8 cellular contexts compared by ENCODE assay signal in genomic region chr10:31133628-31134302, GRCh38.
DNase-seq lines count a peak whose midpoint lies in the region; ATAC-seq and TF ChIP-seq lines count a peak whose summit lies in the region.

No MANE protein-coding gene starts in this region.

- peak overlapping the region; percentile 92 for H3K18ac ChIP-seq in IMR-90 (ENCODE audit: low read depth, low read length)

- no TSS peak for BruUV-seq in IMR-90 (replicated peaks; lab: Mats Ljungman, UMichigan)

- H3K27ac ChIP-seq in IMR-90 (ENCODE audit: insufficient read depth, low read length) (peak overlapping the region; percentile 100), SU-DHL-6 (ENCODE audit: low read depth, low read length) (no peak overlapping the region)

- H2BK20ac ChIP-seq in IMR-90 (ENCODE audit: low read depth, low read length): peak overlapping the region; percentile 93

- H4K91ac ChIP-seq in IMR-90 (ENCODE audit: insufficient read depth, low read depth, low read length): peak overlapping the region; percentile 98

- CTCF ChIA-PET in IMR-90 (lab: Yijun Ruan, JAX): interaction anchor here (1.2 kb wide), 1 partner anchor 381 kb away, joined by 3 read pairs; no protein-coding TSS in a partner anchor

- H3K9me1 ChIP-seq in IMR-90 (ENCODE audit: insufficient read depth, low read length): peaks cover 25% of the 10 kb centered on the region

- H2BK15ac ChIP-seq in IMR-90 (ENCODE audit: low read depth, low read length): peak overlapping the region; percentile 99; the same call in 2 of the 3 replicates

- peak; percentile 48 for ATAC-seq in IMR-90 (ENCODE audit: low read depth)
- peak; percentile 93 for ATAC-seq in left ventricle myocardium superior

- H2BK5ac ChIP-seq in IMR-90 (ENCODE audit: low read depth, low read length, poor library complexity, severe bottlenecking): peak overlapping the region; percentile 98

- H3K4me3 Mint-ChIP-seq in progenitor cell of endocrine pancreas (ENCODE audit: low read depth) (peak overlapping the region; percentile 66), type B pancreatic cell (peak overlapping the region; percentile 76)

- H3K4me3 ChIP-seq in IMR-90 (ENCODE audit: insufficient read depth, low read depth, low read length) (no peak overlapping the region), SU-DHL-6 (ENCODE audit: insufficient read depth, low read length, poor library complexity, severe bottlenecking) (peak overlapping the region; percentile 52)

- no peaks in the 10 kb centered on the region for H3K9me2 ChIP-seq in SU-DHL-6 (replicated peaks; ENCODE audit: insufficient read depth, low read length)

- peak overlapping the region; percentile 97 to 99 for H4K8ac ChIP-seq in IMR-90 (ENCODE audit: low read depth in 2 of 2, low read length in 2 of 2)

- POLR2A ChIA-PET in IMR-90 (lab: Charles Lee; ENCODE audit: unreplicated experiment): interaction anchor here (0.6 to 2.0 kb wide), 11 partner anchors 44 to 443 kb away, joined by 3 to 13 read pairs (median 5); partner anchors contain the start of gene ZNF438

- H4K20me1 ChIP-seq in IMR-90 (ENCODE audit: insufficient read depth, low read length): no peaks in the 10 kb centered on the region
- no peaks in the 10 kb centered on the region for H4K20me1 ChIP-seq in SU-DHL-6 (ENCODE audit: low read depth, low read length)

- H3K36me3 Mint-ChIP-seq in progenitor cell of endocrine pancreas (ENCODE audit: insufficient read depth) (no peaks in the 10 kb centered on the region), type B pancreatic cell (no peaks in the 10 kb centered on the region)

- TF ChIP-seq RAD21 in IMR-90 (IDR thresholded peaks at IDR 0.05; ENCODE audit: low read length): no peak

- H2BK120ac ChIP-seq in IMR-90 (ENCODE audit: low read depth, low read length): peak overlapping the region; percentile 99

- peak overlapping the region; percentile 92 for H3K14ac ChIP-seq in IMR-90 (replicated peaks; ENCODE audit: low read depth, low read length)

- H3K27ac Mint-ChIP-seq in progenitor cell of endocrine pancreas (peak overlapping the region; percentile 94), type B pancreatic cell (peak overlapping the region; percentile 85)

- H3K9me3 Mint-ChIP-seq in progenitor cell of endocrine pancreas (ENCODE audit: low read depth) (no peaks in the 10 kb centered on the region), type B pancreatic cell (no peaks in the 10 kb centered on the region)

- peak; percentile 55 for TF ChIP-seq POLR2A in GM19193 (IDR thresholded peaks at IDR 0.05; ENCODE audit: extremely low read depth, insufficient read depth, insufficient read length)
- 0 out of 2 replicates have a peak, but pooled peaks have one; percentile 10 for TF ChIP-seq POLR2A in IMR-90 (IDR thresholded peaks at IDR 0.05; ENCODE audit: low read depth, low read length)

- H2AFZ ChIP-seq in IMR-90 (replicated peaks; ENCODE audit: low read length, poor library complexity) (peak overlapping the region; percentile 91), SU-DHL-6 (ENCODE audit: low read depth, low read length, severe bottlenecking) (peak overlapping the region; percentile 96)

- H3K56ac ChIP-seq in IMR-90 (ENCODE audit: extremely low read depth, insufficient read depth, low read length): peak overlapping the region; percentile 93

- DNase-seq in AML-193 (lab: John Stamatoyannopoulos, UW) (peak; percentile 46 to 66), IMR-90 (peak; percentile 65), amniotic epithelial cell (ENCODE audit: low read depth) (peak; percentile 76), left ventricle myocardium superior (peak; percentile 89), progenitor cell of endocrine pancreas (ENCODE audit: low spot score, unreplicated experiment) (peak; percentile 53), type B pancreatic cell (ENCODE audit: extremely low spot score, unreplicated experiment) (peak; percentile 77)

- no peaks in the 10 kb centered on the region for H3K79me2 ChIP-seq in SU-DHL-6 (ENCODE audit: insufficient read depth, low read length)

- in situ Hi-C loops in IMR-90 (cut with MboI; ENCODE audit: low sequenced_read_pairs): loop anchor here (10.0 kb wide), 1 partner anchor 349 kb away; no protein-coding TSS in a partner anchor

- TF ChIP-seq CTCF in IMR-90 (conservative IDR thresholded peaks at IDR 0.05; ENCODE audit: low read depth, low read length): no peak
- TF ChIP-seq CTCF in SU-DHL-6 (IDR thresholded peaks at IDR 0.05; ENCODE audit: insufficient read depth, low read length, poor library complexity, severe bottlenecking): no peak
- TF ChIP-seq CTCF in progenitor cell of endocrine pancreas (IDR thresholded peaks at IDR 0.05; ENCODE audit: unreplicated experiment): no peak
- no peak for TF ChIP-seq CTCF in type B pancreatic cell (conservative IDR thresholded peaks at IDR 0.05)

- peak overlapping the region; percentile 97 for H4K5ac ChIP-seq in IMR-90 (ENCODE audit: low read depth, low read length)

- no peaks in the 10 kb centered on the region for H3K9me3 ChIP-seq in IMR-90 (ENCODE audit: control insufficient read depth, insufficient read depth, low read length)
- no peaks in the 10 kb centered on the region for H3K9me3 ChIP-seq in SU-DHL-6 (ENCODE audit: insufficient read depth, low read length)

- H2AK9ac ChIP-seq in IMR-90 (replicated peaks; ENCODE audit: low read depth, low read length, poor library complexity): peak overlapping the region; percentile 94

- dilution Hi-C loops in IMR-90 (cut with HindIII; ENCODE audit: low sequenced_read_pairs, unreplicated experiment): no loop called here

- H3K36me3 ChIP-seq in IMR-90 (ENCODE audit: control insufficient read depth, insufficient read depth, low read length) (no peaks in the 10 kb centered on the region), SU-DHL-6 (ENCODE audit: low read length) (no peaks in the 10 kb centered on the region)

- H3K23ac ChIP-seq in IMR-90 (ENCODE audit: low read depth, low read length): peak overlapping the region; percentile 96

- no peaks in the 10 kb centered on the region for H3F3A ChIP-seq in SU-DHL-6 (ENCODE audit: insufficient read depth)

- H2AK5ac ChIP-seq in IMR-90 (ENCODE audit: low read depth, low read length): peak overlapping the region; percentile 100

- peaks cover 6 to 38% of the 10 kb centered on the region in 2 experiments; a peak in 3 of 4 replicates for H3K79me1 ChIP-seq in IMR-90 (ENCODE audit: low read depth in 1 of 2, low read length in 2 of 2)

- 5% methylated on average over 10 of the region's 43 CpGs; no CpG with 5 or more reads in 1 of the 2 experiments for WGBS in IMR-90 (ENCODE audit: extremely low coverage in 2 of 2, insufficient read length in 1 of 2), 2 experiments

- peak overlapping the region; percentile 99 for H3K4ac ChIP-seq in IMR-90 (ENCODE audit: low read depth, low read length)

- H3K4me2 ChIP-seq in IMR-90 (ENCODE audit: low read depth, low read length) (peak overlapping the region; percentile 61), SU-DHL-6 (ENCODE audit: low read depth, low read length, poor library complexity, severe bottlenecking) (peak overlapping the region; percentile 68)

- H3K9ac ChIP-seq in IMR-90 (ENCODE audit: low read depth, low read length) (peak overlapping the region; percentile 91), SU-DHL-6 (ENCODE audit: low read length) (peak overlapping the region; percentile 50; the same call in 1 of the 2 replicates)

- intact Hi-C loops in IMR-90 (cut with micrococcal nuclease): loop anchor here (2.0 to 10.0 kb wide), 3 partner anchors 101 to 379 kb away; partner anchors contain the start of gene ZNF438
- intact Hi-C loops in left ventricle myocardium superior (cut with micrococcal nuclease): no loop called here

- H3K4me1 Mint-ChIP-seq in progenitor cell of endocrine pancreas (ENCODE audit: low read depth) (peaks cover 13% of the 10 kb centered on the region), type B pancreatic cell (ENCODE audit: unreplicated experiment) (peaks cover 35% of the 10 kb centered on the region)

- H3K27me3 ChIP-seq in IMR-90 (ENCODE audit: control insufficient read depth, insufficient read depth, low read length) (no peaks in the 10 kb centered on the region), SU-DHL-6 (ENCODE audit: low read length) (no peaks in the 10 kb centered on the region)

- H3K27me3 Mint-ChIP-seq in progenitor cell of endocrine pancreas (peaks cover 3% of the 10 kb centered on the region), type B pancreatic cell (no peaks in the 10 kb centered on the region)

- peaks cover 24% of the 10 kb centered on the region for H3K4me1 ChIP-seq in IMR-90 (ENCODE audit: control insufficient read depth, insufficient read depth, low read length)

TF ChIP-seq in IMR-90, 13 proteins besides CTCF, POLR2A, EP300 and RAD21:
- TF ChIP-seq USF2 (IDR thresholded peaks at IDR 0.05; ENCODE audit: low read depth, low read length): peak; percentile 79
- no peak for TF ChIP-seq CHD1 (IDR thresholded peaks at IDR 0.05; ENCODE audit: low read depth, low read length)
- no peak for TF ChIP-seq NFE2L2 (IDR thresholded peaks at IDR 0.05; ENCODE audit: low read depth, low read length)
- no peak for TF ChIP-seq CEBPB (IDR thresholded peaks at IDR 0.05; ENCODE audit: low read depth, low read length)
- TF ChIP-seq RCOR1 (IDR thresholded peaks at IDR 0.05; ENCODE audit: insufficient replicate concordance, low read length): no peak
- peak; percentile 79; the same call in 1 of the 2 replicates for TF ChIP-seq MAZ (IDR thresholded peaks at IDR 0.05; ENCODE audit: borderline replicate concordance, low read depth, low read length)
- peak; percentile 86 for TF ChIP-seq BHLHE40 (IDR thresholded peaks at IDR 0.05; ENCODE audit: low read depth, low read length)
